ENCODE assay signal across 1 cellular context in genomic region chr16:23505942-23506605, GRCh38.
TF ChIP-seq lines count a peak whose summit lies in the region.

No MANE protein-coding gene starts in this region.

TF ChIP-seq in GM23338, 12 proteins besides CTCF, POLR2A, EP300 and RAD21 (continued from another document):
- TF ChIP-seq ZNF462 (CRISPR knock-in tag; IDR thresholded peaks at IDR 0.05) (no peak), CREB1 (CRISPR knock-in tag; IDR thresholded peaks at IDR 0.05; ENCODE audit: low read depth) (no peak), STAT1 (IDR thresholded peaks at IDR 0.05; ENCODE audit: unreplicated experiment) (no peak), ETS1 (IDR thresholded peaks at IDR 0.05) (no peak), JUNB (IDR thresholded peaks at IDR 0.05; ENCODE audit: unreplicated experiment) (no peak), ZNF331 (CRISPR knock-in tag; IDR thresholded peaks at IDR 0.05; ENCODE audit: low read depth) (no peak), EZH2 (IDR thresholded peaks at IDR 0.05; ENCODE audit: low read depth, unreplicated experiment) (no peak)
TF ChIP-seq in GM23338: peak in this region for 0.
